23 cellular contexts compared by ENCODE assay signal in genomic region chr17:80374732-80375118, GRCh38.
"Had no signal": no experiment of that assay in that cellular context is flagged by ENCODE, and none has a peak within 500 bp of the region (broad histone marks: within the 10 kb centered on the region; RNA-seq: fewer than 3 reads in every experiment).

No MANE protein-coding gene starts in this region.

- H3K4me3 ChIP-seq: adrenal gland, breast epithelium, coronary artery, lower lobe of right lung, spleen, tibial nerve, uterus had no signal

- H3K27me3 Mint-ChIP-seq: activated naive CD4-positive, alpha-beta T cell treated with anti-CD3 and anti-CD28 coated beads, Interleukin-2, amount 10 ng/mL, durations not matched to agents 7 days and 5 days; T-cell had no signal

- H3K9me3 Mint-ChIP-seq: activated naive CD4-positive, alpha-beta T cell treated with anti-CD3 and anti-CD28 coated beads, Interleukin-2, amount 10 ng/mL, durations not matched to agents 7 days and 5 days; nephron; T-cell had no signal

- FAIRE-seq: astrocyte, endometrium, frontal cortex, keratinocyte had no signal

- H3K27ac ChIP-seq: adrenal gland, breast epithelium, coronary artery, lower lobe of right lung, tibial nerve, uterus had no signal

- DNase-seq: activated CD4-positive, alpha-beta T cell treated with anti-CD3 and anti-CD28 coated beads, Interleukin-2, amount 50 U/mL, for 48 hours; activated CD8-positive, alpha-beta memory T cell treated with anti-CD3 and anti-CD28 coated beads, Interleukin-2, amount 50 U/mL, for 48 hours; activated naive CD4-positive, alpha-beta T cell treated with anti-CD3 and anti-CD28 coated beads, Interleukin-2, amount 10 ng/mL, durations not matched to agents 7 days and 5 days; hypothalamus; lower lobe of right lung; nucleus accumbens; stimulated activated CD4-positive, alpha-beta T cell treated with anti-CD3 and anti-CD28 coated beads, Interleukin-4, amount 100 ng/mL, for 4 hours; stimulated activated naive CD4-positive, alpha-beta T cell treated with Interleukin-2 at 50 U/mL for 16 hours; T-cell; T1000 had no signal

- H3K9me3 ChIP-seq: adrenal gland, breast epithelium, lower lobe of right lung, spleen, tibial nerve, uterus had no signal

- ATAC-seq: activated CD4-positive, CD25-positive, alpha-beta regulatory T cell treated with anti-CD3 and anti-CD28 coated beads, Interleukin-2, amount 50 U/mL, for 24 hours; lower lobe of right lung; SK-N-SH treated with all-trans-retinoic acid at 6 μM for 48 hours; T-cell had no signal

- H3K4me1 Mint-ChIP-seq: activated naive CD4-positive, alpha-beta T cell treated with anti-CD3 and anti-CD28 coated beads, Interleukin-2, amount 10 ng/mL, durations not matched to agents 7 days and 5 days; nephron; T-cell had no signal

- H3K4me3 Mint-ChIP-seq: activated naive CD4-positive, alpha-beta T cell treated with anti-CD3 and anti-CD28 coated beads, Interleukin-2, amount 10 ng/mL, durations not matched to agents 7 days and 5 days; nephron; T-cell had no signal

- H3K27ac Mint-ChIP-seq: nephron, T-cell had no signal

- H3K27me3 ChIP-seq: adrenal gland, breast epithelium, spleen, tibial nerve, uterus had no signal

- H3K4me1 ChIP-seq: breast epithelium, lower lobe of right lung, tibial nerve, uterus had no signal

- H3K36me3 ChIP-seq: uterus had no signal
